ENCODE assay signal across 19 cellular contexts in the genomic region with DNA sequence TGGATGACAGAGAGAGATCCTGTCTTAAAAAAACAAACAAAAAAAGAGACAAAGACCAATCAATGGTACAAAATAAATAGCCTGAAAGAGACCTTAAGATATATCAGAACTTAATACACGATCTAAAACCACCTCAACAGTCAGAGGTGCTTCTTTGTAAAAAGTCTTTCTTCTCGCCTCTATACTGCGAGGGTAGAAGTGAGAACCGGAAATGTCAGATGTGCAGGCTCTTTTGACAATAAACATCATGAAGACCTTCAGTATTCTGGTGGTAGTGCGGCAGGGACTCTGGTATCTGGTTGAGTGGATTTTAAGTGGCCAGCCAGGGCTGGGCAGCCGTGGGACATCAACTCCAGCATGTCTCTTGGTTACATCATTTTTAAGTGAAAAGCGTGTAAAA.
"Had no signal": no experiment of that assay in that cellular context is flagged by ENCODE, and none has a peak within 500 bp of the region (broad histone marks: within the 10 kb centered on the region; RNA-seq: fewer than 3 reads in every experiment).

No MANE protein-coding gene starts in this region.

- H3K4me1 Mint-ChIP-seq: nephron progenitor cell had no signal

- H3K27ac Mint-ChIP-seq: activated CD8-positive, alpha-beta memory T cell treated with anti-CD3 and anti-CD28 coated beads, Interleukin-2, amount 10 ng/mL, durations not matched to agents 7 days and 5 days; activated T-cell treated with anti-CD3 and anti-CD28 coated beads, Interleukin-2, amount 50 U/mL, for 24 hours; nephron progenitor cell; T-helper 2 cell treated with Interferon-gamma antibody and Interleukin-4, amounts not matched to agents 5 μg/mL and 100 μg/mL, for 36 hours had no signal

- H3K27ac ChIP-seq: brain microvascular endothelial cell, left ventricle myocardium inferior, psoas muscle, right lobe of liver, tibial artery had no signal

- H3K4me3 ChIP-seq: left ventricle myocardium inferior, mucosa of descending colon, psoas muscle, right lobe of liver, spleen, tibial artery had no signal

- H3K27me3 Mint-ChIP-seq: activated CD8-positive, alpha-beta memory T cell treated with anti-CD3 and anti-CD28 coated beads, Interleukin-2, amount 10 ng/mL, durations not matched to agents 7 days and 5 days; activated T-cell treated with anti-CD3 and anti-CD28 coated beads, Interleukin-2, amount 50 U/mL, for 24 hours had no signal

- H3K9me3 Mint-ChIP-seq: activated naive CD4-positive, alpha-beta T cell treated with anti-CD3 and anti-CD28 coated beads, Interleukin-2, amount 50 U/mL, for 72 hours; activated T-cell treated with anti-CD3 and anti-CD28 coated beads, Interleukin-2, amount 50 U/mL, for 24 hours; T-helper 2 cell treated with Interferon-gamma antibody and Interleukin-4, amounts not matched to agents 5 μg/mL and 100 μg/mL, for 36 hours had no signal

- H3K4me3 Mint-ChIP-seq: activated CD8-positive, alpha-beta memory T cell treated with anti-CD3 and anti-CD28 coated beads, Interleukin-2, amount 10 ng/mL, durations not matched to agents 7 days and 5 days; activated T-cell treated with anti-CD3 and anti-CD28 coated beads, Interleukin-2, amount 50 U/mL, for 24 hours; nephron progenitor cell; T-helper 2 cell treated with Interferon-gamma antibody and Interleukin-4, amounts not matched to agents 5 μg/mL and 100 μg/mL, for 36 hours had no signal

- H3K9me3 ChIP-seq: left ventricle myocardium inferior, mucosa of descending colon, psoas muscle, right lobe of liver, spleen, tibial artery had no signal

- DNase-seq: activated CD4-positive, alpha-beta T cell treated with anti-CD3 and anti-CD28 coated beads, Interleukin-2, amount 50 U/mL, for 4 hours; activated CD8-positive, alpha-beta memory T cell treated with anti-CD3 and anti-CD28 coated beads, Interleukin-2, amount 10 ng/mL, durations not matched to agents 7 days and 5 days; activated gamma-delta T cell; activated T-cell treated with anti-CD3 and anti-CD28 coated beads, Interleukin-2, amount 50 U/mL, for 24 hours; anterior cingulate cortex; brain microvascular endothelial cell; effector CD8-positive, alpha-beta T cell; foreskin fibroblast; hippocampal formation; left ventricle myocardium inferior; mucosa of descending colon; nephron progenitor cell; psoas muscle; right lobe of liver; spleen; tibial artery had no signal

- H3K4me1 ChIP-seq: right lobe of liver had no signal

- H3K27me3 ChIP-seq: brain microvascular endothelial cell, right lobe of liver, spleen, tibial artery had no signal

- ATAC-seq: activated CD4-positive, CD25-positive, alpha-beta regulatory T cell treated with anti-CD3 and anti-CD28 coated beads, Interleukin-2, amount 50 U/mL, for 24 hours; activated CD8-positive, alpha-beta memory T cell treated with anti-CD3 and anti-CD28 coated beads, Interleukin-2, amount 10 ng/mL, durations not matched to agents 7 days and 5 days; activated naive CD4-positive, alpha-beta T cell treated with anti-CD3 and anti-CD28 coated beads, Interleukin-2, amount 50 U/mL, for 72 hours; mucosa of descending colon; psoas muscle; right lobe of liver had no signal
